ENCODE assay signal across 8 cellular contexts in genomic region chr3:52456169-52456799, GRCh38. TPM values are rescaled to one million over a fixed set of nuclear protein-coding genes. Genes with fewer than 3 reads are reported as not detected.
DNase-seq lines count a peak whose midpoint lies in the region; ATAC-seq and TF ChIP-seq lines count a peak whose summit lies in the region.

No MANE protein-coding gene starts in this region.

- peak overlapping the region; percentile 100 for H3K27ac Mint-ChIP-seq in CD4-positive, alpha-beta T cell

- H3K9me3 Mint-ChIP-seq in CD4-positive, alpha-beta T cell: no peaks in the 10 kb centered on the region

- dilution Hi-C loops in mammary epithelial cell (cut with HindIII; ENCODE audit: low sequenced_read_pairs): no loop called here

- H3K4me1 ChIP-seq in Loucy (ENCODE audit: insufficient read depth, low read length, poor library complexity, severe bottlenecking) (peaks cover 39% of the 10 kb centered on the region), mammary epithelial cell (ENCODE audit: insufficient read depth, low read length) (peaks cover 39% of the 10 kb centered on the region), stomach smooth muscle (ENCODE audit: control insufficient read depth, insufficient read depth, low read length) (peaks cover 29% of the 10 kb centered on the region)

- H3K79me2 ChIP-seq in Loucy (ENCODE audit: insufficient read depth, low read length): peaks cover 61% of the 10 kb centered on the region
- peaks cover 48% of the 10 kb centered on the region for H3K79me2 ChIP-seq in mammary epithelial cell (ENCODE audit: insufficient read depth, low read length)

- peak in 1 of 10 experiments; percentile 7 for DNase-seq in CD4-positive, alpha-beta T cell
- DNase-seq in mammary epithelial cell: peak; percentile 18
- peak; percentile 17 for DNase-seq in kidney tubule cell (ENCODE audit: low spot score)
- no peak for DNase-seq in GM13977 (ENCODE audit: low spot score)

- H3K4me3 ChIP-seq in Loucy (ENCODE audit: low read length, poor library complexity, severe bottlenecking) (peak overlapping the region; percentile 82), mammary epithelial cell (replicated peaks in 1 of 3; ENCODE audit: insufficient read depth in 1 of 3, low read depth in 2 of 3, low read length in 3 of 3) (peak overlapping the region; percentile 60 to 80 (median 78)), stomach smooth muscle (ENCODE audit: low read length in 2 of 2) (peak overlapping the region; percentile 58 to 92)

- H3K36me3 ChIP-seq in Loucy (ENCODE audit: insufficient read depth, low read length) (peaks cover 27% of the 10 kb centered on the region; the same call in 1 of the 2 replicates), mammary epithelial cell (ENCODE audit: insufficient read depth, low read length) (peaks cover 13% of the 10 kb centered on the region), stomach smooth muscle (ENCODE audit: control insufficient read depth in 2 of 2, insufficient read depth in 2 of 2, low read length in 2 of 2) (peaks cover 24 to 27% of the 10 kb centered on the region in 2 donors)

- H3K9ac ChIP-seq in Loucy (ENCODE audit: low read depth, low read length, poor library complexity, severe bottlenecking) (peak overlapping the region; percentile 99), mammary epithelial cell (ENCODE audit: insufficient read depth, low read length) (peak overlapping the region; percentile 73), stomach smooth muscle (ENCODE audit: low read length in 2 of 2) (peak overlapping the region; percentile 87 to 99)

- H4K20me1 ChIP-seq in Loucy (ENCODE audit: insufficient read depth, low read length, poor library complexity, severe bottlenecking) (peaks cover 23% of the 10 kb centered on the region), mammary epithelial cell (ENCODE audit: insufficient read depth, low read length) (no peaks in the 10 kb centered on the region)

- WGBS in mammary epithelial cell (ENCODE audit: low coverage, missing lambda C conversion rate): 4% methylated on average over 11 of the region's 13 CpGs

- H3K9me3 ChIP-seq in CD4-positive, alpha-beta T cell (ENCODE audit: control insufficient read depth, low read length): no peaks in the 10 kb centered on the region
- H3K9me3 ChIP-seq in Loucy (ENCODE audit: insufficient read depth, low read depth, low read length) (no peaks in the 10 kb centered on the region), mammary epithelial cell (replicated peaks; ENCODE audit: insufficient read depth, low read length) (no peaks in the 10 kb centered on the region), stomach smooth muscle (ENCODE audit: control insufficient read depth in 2 of 2, low read length in 2 of 2) (no peaks in the 10 kb centered on the region)

- no peak for TF ChIP-seq CTCF in CD4-positive, alpha-beta T cell (IDR thresholded peaks at IDR 0.05)
- TF ChIP-seq CTCF in Loucy (conservative IDR thresholded peaks at IDR 0.05; ENCODE audit: low read length) (no peak), mammary epithelial cell (conservative IDR thresholded peaks at IDR 0.05 in 1 of 2, IDR thresholded peaks at IDR 0.05 in 1 of 2; ENCODE audit: extremely low read depth in 1 of 2, insufficient read depth in 1 of 2, low read depth in 1 of 2, low read length in 2 of 2) (no peak), GM13977 (IDR thresholded peaks at IDR 0.05; ENCODE audit: extremely low read depth, insufficient read depth, missing control alignments) (no peak)

- H3K4me2 ChIP-seq in Loucy (ENCODE audit: low read depth, low read length, poor library complexity, severe bottlenecking): peak overlapping the region; percentile 83
- peak overlapping the region; percentile 81 for H3K4me2 ChIP-seq in mammary epithelial cell (ENCODE audit: insufficient read depth, low read depth, low read length)

- no peaks in the 10 kb centered on the region for H3F3A ChIP-seq in Loucy (ENCODE audit: low read depth)

- no peaks in the 10 kb centered on the region for H3K27me3 Mint-ChIP-seq in CD4-positive, alpha-beta T cell

- H3K4me3 Mint-ChIP-seq in CD4-positive, alpha-beta T cell: peak overlapping the region; percentile 96

- CTCF ChIA-PET in CD4-positive, alpha-beta T cell (lab: Charles Lee): interaction anchor here (0.6 kb wide), 1 partner anchor 28 kb away, joined by 3 read pairs; no protein-coding TSS in a partner anchor
- CTCF ChIA-PET in mammary epithelial cell (lab: Charles Lee; ENCODE audit: low non-redundant PET): interaction anchor here (0.6 kb wide), 1 partner anchor 9 kb away, joined by 5 read pairs; no protein-coding TSS in a partner anchor

- H3K36me3 Mint-ChIP-seq in CD4-positive, alpha-beta T cell (ENCODE audit: low read depth): peaks cover 57% of the 10 kb centered on the region

- intact Hi-C loops in CD4-positive, alpha-beta T cell (cut with DNase I, micrococcal nuclease): loop anchor here in 1 of 2 experiments (2.0 to 5.0 kb wide), 3 partner anchors 79 to 304 kb away; partner anchors contain the start of gene POC1A
- intact Hi-C loops in mammary epithelial cell (cut with micrococcal nuclease): loop anchor here (5.0 kb wide), 1 partner anchor 81 kb away; the partner anchor contains the start of gene UQCC5

- H2AFZ ChIP-seq in Loucy (ENCODE audit: low read length) (peak overlapping the region; percentile 91), mammary epithelial cell (ENCODE audit: low read depth, low read length) (peak overlapping the region; percentile 77)

- no peaks in the 10 kb centered on the region for H3K9me2 ChIP-seq in Loucy (replicated peaks; ENCODE audit: low read depth, low read length)

- in situ Hi-C loops in mammary epithelial cell (cut with MboI; ENCODE audit: low sequenced_read_pairs in 2 of 2): no loop called here
- in situ Hi-C loops in GM13977 (cut with MboI; ENCODE audit: low pct_unique_long_range_greater_than_20kb, low sequenced_read_pairs, unreplicated experiment): no loop called here

- no TSS peak for BruUV-seq in mammary epithelial cell (replicated peaks; lab: Mats Ljungman, UMichigan)

- POLR2A ChIA-PET in CD4-positive, alpha-beta T cell (lab: Charles Lee): interaction anchor here (0.7 to 2.0 kb wide), 7 partner anchors 10 to 177 kb away, joined by 3 to 5 read pairs (median 4); partner anchors contain the start of gene UQCC5

- ATAC-seq in CD4-positive, alpha-beta T cell (ENCODE audit: poor library complexity): no peak
- ATAC-seq in GM21723 (IDR thresholded peaks at IDR 0.05; ENCODE audit: unreplicated experiment) (no peak), GM18520 (IDR thresholded peaks at IDR 0.05; ENCODE audit: unreplicated experiment) (no peak)

- no peaks in the 10 kb centered on the region for H3K27me3 ChIP-seq in CD4-positive, alpha-beta T cell (ENCODE audit: control insufficient read depth, insufficient read depth, low read length)
- H3K27me3 ChIP-seq in Loucy (ENCODE audit: insufficient read depth, low read length, poor library complexity, severe bottlenecking): peaks cover 6% of the 10 kb centered on the region
- H3K27me3 ChIP-seq in mammary epithelial cell (ENCODE audit: insufficient read depth, low read length): no peaks in the 10 kb centered on the region
- no peaks in the 10 kb centered on the region for H3K27me3 ChIP-seq in stomach smooth muscle (ENCODE audit: control insufficient read depth in 1 of 2, insufficient read depth in 2 of 2, low read length in 2 of 2)

- peak overlapping the region; percentile 81 for H3K27ac ChIP-seq in CD4-positive, alpha-beta T cell (ENCODE audit: low read depth, low read length)
- H3K27ac ChIP-seq in mammary epithelial cell (ENCODE audit: insufficient read depth, low read depth, low read length): peak overlapping the region; percentile 10
- H3K27ac ChIP-seq in stomach smooth muscle (ENCODE audit: low read length): peak overlapping the region; percentile 85

- H3K4me1 Mint-ChIP-seq in CD4-positive, alpha-beta T cell (ENCODE audit: low read depth): peaks cover 43% of the 10 kb centered on the region

RNA-seq across cellular contexts. Expression of gene NISCH, which starts 0.9 kb away (rescaled TPM):
- 100 to 1,000 TPM; 160 to 163 TPM for total RNA-seq in CD4-positive, alpha-beta T cell
- total RNA-seq in mammary epithelial cell: 100 to 1,000 TPM in 1 of 2 donors, 10 to 100 TPM in 1; 79.7 to 123 TPM
- polyA plus RNA-seq in mammary epithelial cell: 43.9 TPM
- 103 TPM for polyA minus RNA-seq in mammary epithelial cell

RNA-seq across cellular contexts. Expression of gene TNNC1, which starts 2.4 kb away (rescaled TPM):
- total RNA-seq in CD4-positive, alpha-beta T cell: 1 to 10 TPM; 5.3 to 6.6 TPM
- under 1 TPM; 0.33 to 0.85 TPM for total RNA-seq in mammary epithelial cell
- polyA plus RNA-seq in mammary epithelial cell: 0.15 TPM
- not detected for polyA minus RNA-seq in mammary epithelial cell

RNA-seq across cellular contexts. Expression of gene SEMA3G, which starts 11.4 kb away (rescaled TPM):
- total RNA-seq in CD4-positive, alpha-beta T cell: under 1 TPM; 0.34 to 0.69 TPM
- under 1 TPM; 0.45 to 0.50 TPM for total RNA-seq in mammary epithelial cell
- 0.24 TPM for polyA plus RNA-seq in mammary epithelial cell
- not detected for polyA minus RNA-seq in mammary epithelial cell

RNA-seq across cellular contexts. Expression of gene STAB1, which starts 38.9 kb away (rescaled TPM):
- 1 to 10 TPM; 1.5 to 2.5 TPM for total RNA-seq in CD4-positive, alpha-beta T cell
- total RNA-seq in mammary epithelial cell: under 1 TPM in 1 of 2 donors, not detected in 1; 0.17 TPM
- 0.02 TPM for polyA plus RNA-seq in mammary epithelial cell
- not detected for polyA minus RNA-seq in mammary epithelial cell

RNA-seq across cellular contexts. Expression of gene PHF7, which starts 45.8 kb away (rescaled TPM):
- 10 to 100 TPM; 13.3 to 13.8 TPM for total RNA-seq in CD4-positive, alpha-beta T cell
- 10 to 100 TPM in 1 of 2 donors, 1 to 10 TPM in 1; 8.5 to 12.8 TPM for total RNA-seq in mammary epithelial cell
- 6.7 TPM for polyA plus RNA-seq in mammary epithelial cell
- polyA minus RNA-seq in mammary epithelial cell: 8.1 TPM

Comparison
In these comparisons a context has a peak if more than half of its experiments do, and no peak if none do; other contexts are left out.
1. H3K27ac ChIP-seq: peak in every context shown above with its lines; median percentile 85 in stomach smooth muscle; 81 in CD4-positive, alpha-beta T cell; 10 in mammary epithelial cell.